ENCODE assay signal across 13 cellular contexts in genomic region chr4:74930166-74930565, GRCh38.
DNase-seq lines count a peak whose midpoint lies in the region; ATAC-seq and FAIRE-seq lines count a peak whose summit lies in the region.
"Had no signal": no experiment of that assay in that cellular context is flagged by ENCODE, and none has a peak within 500 bp of the region (broad histone marks: within the 10 kb centered on the region; RNA-seq: fewer than 3 reads in every experiment).

No MANE protein-coding gene starts in this region.

- ATAC-seq in GM18499 (IDR thresholded peaks at IDR 0.05; ENCODE audit: insufficient read depth, unreplicated experiment) (peak; percentile 51), GM21360 (IDR thresholded peaks at IDR 0.05; ENCODE audit: unreplicated experiment) (peak; percentile 49), HG03095 (IDR thresholded peaks at IDR 0.05; ENCODE audit: unreplicated experiment) (peak; percentile 53)
- ATAC-seq: upper lobe of right lung had no signal

- DNase-seq in NOMO-1 treated with dmso at 0.1 percent for 144 hours (lab: John Stamatoyannopoulos, UW; ENCODE audit: unreplicated experiment): peak; percentile 86
- no peak for DNase-seq in iPS-NIHi7 (ENCODE audit: extremely low spot score)
- no peak for DNase-seq in HTR-8/SVneo (ENCODE audit: insufficient read length, low spot score)
- DNase-seq in NCI-H2227 treated with DMSO at 0.1 percent for 48 hours (lab: John Stamatoyannopoulos, UW): no peak
- no peak for DNase-seq in COR-L47 (lab: John Stamatoyannopoulos, UW)
- DNase-seq: activated naive CD8-positive, alpha-beta T cell treated with anti-CD3 and anti-CD28 coated beads for 36 hours; H7; NCI-H1694; OCI-M1; upper lobe of right lung had no signal

- no peak for FAIRE-seq in HTR-8/SVneo (lab: Jason Lieb, UNC)
